In the genomic region with DNA sequence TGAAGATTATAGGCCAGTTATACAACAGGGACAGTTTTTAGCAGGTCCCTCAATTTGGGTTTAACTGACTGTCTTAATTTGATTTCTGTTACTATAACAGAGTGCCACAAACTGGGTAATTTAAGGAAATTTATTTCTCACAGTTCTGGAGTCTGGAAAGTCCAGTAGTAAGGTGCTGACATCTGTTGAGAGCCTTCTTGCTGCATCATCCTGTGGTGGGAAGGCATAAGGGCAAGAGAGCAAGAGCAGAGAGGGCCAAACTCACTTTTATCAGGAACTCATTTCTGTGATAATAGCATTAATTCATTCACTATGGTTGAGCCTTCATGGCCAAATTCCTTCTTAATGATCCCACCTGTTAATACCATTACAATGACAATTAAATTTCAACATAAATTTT, we compare ENCODE assay signal across 24 cellular contexts.
"Had no signal": no experiment of that assay in that cellular context is flagged by ENCODE, and none has a peak within 500 bp of the region (broad histone marks: within the 10 kb centered on the region; RNA-seq: fewer than 3 reads in every experiment).

No MANE protein-coding gene starts in this region.

- FAIRE-seq: colon had no signal

- H2AFZ ChIP-seq: parathyroid adenoma had no signal

- H3K9me3 Mint-ChIP-seq: dendritic cell treated with granulocyte-macrophage colony-stimulating factor and Interleukin-4, amounts not matched to agents 40 ng/mL and 50 ng/mL, for 4 days had no signal

- H3K4me3 Mint-ChIP-seq: dendritic cell treated with granulocyte-macrophage colony-stimulating factor and Interleukin-4, amounts not matched to agents 40 ng/mL and 50 ng/mL, for 4 days; nephron had no signal

- H3K4me3 ChIP-seq: esophagus squamous epithelium, gastroesophageal sphincter, left lung, lung, prostate gland, skin epidermis, stomach, thoracic aorta, transverse colon had no signal

- H3K9me3 ChIP-seq: esophagus squamous epithelium, gastroesophageal sphincter, left lung, prostate gland, stomach, thoracic aorta, transverse colon had no signal

- ATAC-seq: gastroesophageal sphincter, left lung, sciatic nerve had no signal

- DNase-seq: esophagus squamous epithelium; foreskin fibroblast; glutamatergic neuron; islet precursor cell; left lung; mesenchymal stem cell; midbrain; occipital lobe; stimulated activated CD4-positive, alpha-beta T cell treated with anti-CD3 and anti-CD28 coated beads, Interleukin-2, amount 100 ng/mL, for 24 hours; stimulated activated CD4-positive, alpha-beta T cell treated with anti-CD3 and anti-CD28 coated beads, Interleukin-4, amount 100 ng/mL, for 4 hours; stimulated activated naive CD4-positive, alpha-beta T cell; stomach; substantia nigra; transverse colon had no signal

- H3K27ac Mint-ChIP-seq: dendritic cell treated with granulocyte-macrophage colony-stimulating factor and Interleukin-4, amounts not matched to agents 40 ng/mL and 50 ng/mL, for 4 days; nephron had no signal

- H3K9ac ChIP-seq: parathyroid adenoma had no signal

- H3K27ac ChIP-seq: esophagus squamous epithelium, gastroesophageal sphincter, left lung, parathyroid adenoma, prostate gland, skin epidermis, stomach, thoracic aorta, transverse colon had no signal

- H3K36me3 ChIP-seq: esophagus squamous epithelium, gastroesophageal sphincter, left lung, prostate gland, stomach, thoracic aorta, transverse colon had no signal

- H3K4me1 ChIP-seq: parathyroid adenoma, prostate gland had no signal

- H3K27me3 ChIP-seq: esophagus squamous epithelium, gastroesophageal sphincter, left lung, stomach, transverse colon had no signal

- H3K27me3 Mint-ChIP-seq: dendritic cell treated with granulocyte-macrophage colony-stimulating factor and Interleukin-4, amounts not matched to agents 40 ng/mL and 50 ng/mL, for 4 days had no signal
